ENCODE assay signal across 23 cellular contexts in genomic region chr3:71075481-71075880, GRCh38.
DNase-seq lines count a peak whose midpoint lies in the region; ATAC-seq and TF ChIP-seq lines count a peak whose summit lies in the region.
"Had no signal": no experiment of that assay in that cellular context is flagged by ENCODE, and none has a peak within 500 bp of the region (broad histone marks: within the 10 kb centered on the region; RNA-seq: fewer than 3 reads in every experiment).

No MANE protein-coding gene starts in this region.

- no peak for DNase-seq in activated CD8-positive, alpha-beta T cell treated with anti-CD3 and anti-CD28 coated beads for 36 hours
- DNase-seq in activated CD8-positive, alpha-beta T cell treated with anti-CD3 and anti-CD28 coated beads, Interleukin-2, amount 10 ng/mL, durations not matched to agents 7 days and 5 days, result no peak
- DNase-seq in HFFc6 (no peak), chondrocyte (ENCODE audit: low spot score) (no peak), smooth muscle cell (lab: John Stamatoyannopoulos, UW; ENCODE audit: unreplicated experiment) (no peak), left lung (no peak), GM20000 (ENCODE audit: low spot score) (no peak)
- DNase-seq: activated naive CD8-positive, alpha-beta T cell treated with anti-CD3 and anti-CD28 coated beads, Interleukin-2, amount 10 ng/mL, durations not matched to agents 7 days and 5 days; C1 segment of cervical spinal cord; head of caudate nucleus; MG63; NCI-H1436 treated with DMSO at 0.1 percent for 48 hours; NCI-H526; occipital lobe; stimulated activated CD8-positive, alpha-beta memory T cell treated with anti-CD3 and anti-CD28 coated beads, Interleukin-4, amount 100 ng/mL, for 48 hours; testis had no signal

- H3K4me3 Mint-ChIP-seq in activated CD8-positive, alpha-beta T cell treated with anti-CD3 and anti-CD28 coated beads for 36 hours, result no peak overlapping the region
- H3K4me3 Mint-ChIP-seq in activated CD8-positive, alpha-beta T cell treated with anti-CD3 and anti-CD28 coated beads, Interleukin-2, amount 10 ng/mL, durations not matched to agents 7 days and 5 days, result no peak overlapping the region
- H3K4me3 Mint-ChIP-seq in HFFc6, result no peak overlapping the region
- no peak overlapping the region for H3K4me3 Mint-ChIP-seq in chondrocyte (ENCODE audit: unreplicated experiment)
- H3K4me3 Mint-ChIP-seq: activated naive CD8-positive, alpha-beta T cell treated with anti-CD3 and anti-CD28 coated beads, Interleukin-2, amount 10 ng/mL, durations not matched to agents 7 days and 5 days had no signal

- intact Hi-C loops in activated CD8-positive, alpha-beta T cell treated with anti-CD3 and anti-CD28 coated beads for 36 hours (cut with micrococcal nuclease), result no loop called here
- intact Hi-C loops in left lung (cut with DNase I), result no loop called here

- peak overlapping the region; percentile 85 for H3K27ac ChIP-seq in smooth muscle cell (ENCODE audit: low read depth)
- H3K27ac ChIP-seq in left lung, result no peak overlapping the region
- H3K27ac ChIP-seq: HL-60, RWPE1, testis had no signal

- H3K4me1 ChIP-seq in smooth muscle cell (ENCODE audit: low read depth) (peaks cover 8% of the 10 kb centered on the region), left lung (peaks cover 1 to 24% of the 10 kb centered on the region in 2 donors)
- H3K4me1 ChIP-seq: testis had no signal

- no peaks in the 10 kb centered on the region for H3K9me3 ChIP-seq in smooth muscle cell (replicated peaks; ENCODE audit: low read depth)
- no peaks in the 10 kb centered on the region for H3K9me3 ChIP-seq in left lung
- H3K9me3 ChIP-seq: A549, breast epithelium, MG63, right atrium auricular region, testis had no signal

- peak overlapping the region; percentile 79 for H3K27ac Mint-ChIP-seq in activated CD8-positive, alpha-beta T cell treated with anti-CD3 and anti-CD28 coated beads for 36 hours
- H3K27ac Mint-ChIP-seq in activated CD8-positive, alpha-beta T cell treated with anti-CD3 and anti-CD28 coated beads, Interleukin-2, amount 10 ng/mL, durations not matched to agents 7 days and 5 days, result no peak overlapping the region
- H3K27ac Mint-ChIP-seq in HFFc6 (peak overlapping the region; percentile 82; the same call in 1 of the 2 replicates), chondrocyte (ENCODE audit: unreplicated experiment) (peak overlapping the region; percentile 92)

- WGBS in smooth muscle cell (ENCODE audit: low lambda C conversion rate), result 80% methylated on average over 2 of the region's 2 CpGs

- POLR2A ChIA-PET in activated CD8-positive, alpha-beta T cell treated with anti-CD3 and anti-CD28 coated beads for 36 hours (lab: Charles Lee), result interaction anchor here (1.0 to 1.3 kb wide), 2 partner anchors 228 to 507 kb away, joined by 3 read pairs; no protein-coding TSS in a partner anchor
- POLR2A ChIA-PET in activated CD8-positive, alpha-beta T cell treated with anti-CD3 and anti-CD28 coated beads, Interleukin-2, amount 10 ng/mL, durations not matched to agents 7 days and 5 days (lab: Charles Lee), result interaction anchor here (0.5 to 0.8 kb wide), 2 partner anchors 11 to 12 kb away, joined by 3 read pairs; no protein-coding TSS in a partner anchor

- no peaks in the 10 kb centered on the region for H3K27me3 ChIP-seq in smooth muscle cell (ENCODE audit: low read depth)
- no peaks in the 10 kb centered on the region for H3K27me3 ChIP-seq in left lung
- H3K27me3 ChIP-seq: breast epithelium, MG63, right atrium auricular region, testis had no signal

- H3F3A ChIP-seq in smooth muscle cell (ENCODE audit: low read depth), result peaks cover 21% of the 10 kb centered on the region

- peaks cover 96% of the 10 kb centered on the region for H3K4me1 Mint-ChIP-seq in activated CD8-positive, alpha-beta T cell treated with anti-CD3 and anti-CD28 coated beads for 36 hours (ENCODE audit: low read depth)
- H3K4me1 Mint-ChIP-seq in activated CD8-positive, alpha-beta T cell treated with anti-CD3 and anti-CD28 coated beads, Interleukin-2, amount 10 ng/mL, durations not matched to agents 7 days and 5 days (ENCODE audit: low read depth), result peaks cover 74% of the 10 kb centered on the region
- H3K4me1 Mint-ChIP-seq in HFFc6 (ENCODE audit: low read depth), result peaks cover 87% of the 10 kb centered on the region
- peaks cover 78% of the 10 kb centered on the region for H3K4me1 Mint-ChIP-seq in chondrocyte (ENCODE audit: low read depth)

- peak overlapping the region; percentile 28 for H3K4me2 ChIP-seq in smooth muscle cell
- H3K4me2 ChIP-seq: A549 had no signal

- CTCF ChIA-PET in activated CD8-positive, alpha-beta T cell treated with anti-CD3 and anti-CD28 coated beads for 36 hours (lab: Charles Lee), result interaction anchor here (0.8 to 1.4 kb wide), 2 partner anchors 10 to 28 kb away, joined by 3 to 4 read pairs; no protein-coding TSS in a partner anchor
- CTCF ChIA-PET in activated CD8-positive, alpha-beta T cell treated with anti-CD3 and anti-CD28 coated beads, Interleukin-2, amount 10 ng/mL, durations not matched to agents 7 days and 5 days (lab: Charles Lee), result no interaction called here

- no peak overlapping the region for H3K4me3 ChIP-seq in smooth muscle cell
- H3K4me3 ChIP-seq in left lung, result no peak overlapping the region
- H3K4me3 ChIP-seq: A549, breast epithelium, MG63, right atrium auricular region, testis had no signal

- no peak for TF ChIP-seq CTCF in activated CD8-positive, alpha-beta T cell treated with anti-CD3 and anti-CD28 coated beads for 36 hours (IDR thresholded peaks at IDR 0.05)
- TF ChIP-seq CTCF in HFFc6 (IDR thresholded peaks at IDR 0.05) (no peak), chondrocyte (IDR thresholded peaks at IDR 0.05) (no peak), smooth muscle cell (IDR thresholded peaks at IDR 0.05; ENCODE audit: borderline replicate concordance, insufficient read depth, poor library complexity, severe bottlenecking) (no peak), left lung (IDR thresholded peaks at IDR 0.05) (no peak), GM20000 (IDR thresholded peaks at IDR 0.05; ENCODE audit: extremely low read depth, missing control alignments) (no peak)

- H3K36me3 ChIP-seq in smooth muscle cell (ENCODE audit: low read depth) (no peaks in the 10 kb centered on the region), left lung (no peaks in the 10 kb centered on the region)
- H3K36me3 ChIP-seq: breast epithelium, MG63, right atrium auricular region had no signal

- H3K9ac ChIP-seq in smooth muscle cell (ENCODE audit: low read depth), result no peak overlapping the region

- H3K36me3 Mint-ChIP-seq in activated CD8-positive, alpha-beta T cell treated with anti-CD3 and anti-CD28 coated beads for 36 hours (ENCODE audit: low read depth), result peaks cover 52% of the 10 kb centered on the region
- H3K36me3 Mint-ChIP-seq in activated CD8-positive, alpha-beta T cell treated with anti-CD3 and anti-CD28 coated beads, Interleukin-2, amount 10 ng/mL, durations not matched to agents 7 days and 5 days (ENCODE audit: low read depth), result peaks cover 29% of the 10 kb centered on the region
- H3K36me3 Mint-ChIP-seq in HFFc6 (ENCODE audit: low read depth) (no peaks in the 10 kb centered on the region), chondrocyte (ENCODE audit: low read depth) (peaks cover 2% of the 10 kb centered on the region)

- H3K79me2 ChIP-seq in smooth muscle cell (ENCODE audit: low read depth), result peaks cover 5% of the 10 kb centered on the region

- H4K20me1 ChIP-seq in smooth muscle cell (ENCODE audit: low read depth), result peaks cover 19% of the 10 kb centered on the region

- H3K9me3 Mint-ChIP-seq in activated CD8-positive, alpha-beta T cell treated with anti-CD3 and anti-CD28 coated beads for 36 hours, result no peaks in the 10 kb centered on the region
- H3K9me3 Mint-ChIP-seq in activated CD8-positive, alpha-beta T cell treated with anti-CD3 and anti-CD28 coated beads, Interleukin-2, amount 10 ng/mL, durations not matched to agents 7 days and 5 days (ENCODE audit: insufficient read depth), result no peaks in the 10 kb centered on the region
- H3K9me3 Mint-ChIP-seq in HFFc6 (no peaks in the 10 kb centered on the region), chondrocyte (ENCODE audit: low read depth) (no peaks in the 10 kb centered on the region)
- H3K9me3 Mint-ChIP-seq: activated naive CD8-positive, alpha-beta T cell treated with anti-CD3 and anti-CD28 coated beads, Interleukin-2, amount 10 ng/mL, durations not matched to agents 7 days and 5 days had no signal

- H2AFZ ChIP-seq in smooth muscle cell (ENCODE audit: low read depth), result no peak overlapping the region

- peak; percentile 50 for ATAC-seq in activated CD8-positive, alpha-beta T cell treated with anti-CD3 and anti-CD28 coated beads for 36 hours
- ATAC-seq in activated CD8-positive, alpha-beta T cell treated with anti-CD3 and anti-CD28 coated beads, Interleukin-2, amount 10 ng/mL, durations not matched to agents 7 days and 5 days, result no peak
- ATAC-seq in GM18520 (IDR thresholded peaks at IDR 0.05; ENCODE audit: unreplicated experiment), result no peak
- no peak for ATAC-seq in left lung
- ATAC-seq: A549, left lobe of liver had no signal

- no peaks in the 10 kb centered on the region for H3K27me3 Mint-ChIP-seq in activated CD8-positive, alpha-beta T cell treated with anti-CD3 and anti-CD28 coated beads for 36 hours
- no peaks in the 10 kb centered on the region for H3K27me3 Mint-ChIP-seq in activated CD8-positive, alpha-beta T cell treated with anti-CD3 and anti-CD28 coated beads, Interleukin-2, amount 10 ng/mL, durations not matched to agents 7 days and 5 days (ENCODE audit: low read depth)
- H3K27me3 Mint-ChIP-seq in HFFc6 (ENCODE audit: insufficient read depth), result no peaks in the 10 kb centered on the region; the same call in 1 of the 2 replicates
- no peaks in the 10 kb centered on the region for H3K27me3 Mint-ChIP-seq in chondrocyte (ENCODE audit: low read depth)
- H3K27me3 Mint-ChIP-seq: activated naive CD8-positive, alpha-beta T cell treated with anti-CD3 and anti-CD28 coated beads, Interleukin-2, amount 10 ng/mL, durations not matched to agents 7 days and 5 days had no signal
